In genomic region chr17:44308865-44309264, GRCh38 we compare ENCODE assay signal across 8 cellular contexts. TPM values are rescaled to one million over a fixed set of nuclear protein-coding genes. Genes with fewer than 3 reads are reported as not detected.
DNase-seq lines count a peak whose midpoint lies in the region; ATAC-seq and TF ChIP-seq lines count a peak whose summit lies in the region.

No MANE protein-coding gene starts in this region.

- H3K27ac ChIP-seq in caudate nucleus (ENCODE audit: low read depth, low read length): peak overlapping the region; percentile 87

- POLR2A ChIA-PET in HEK293T (lab: Yijun Ruan, JAX): interaction anchor here (1.2 kb wide), 1 partner anchor 88 kb away, joined by 3 read pairs; no protein-coding TSS in a partner anchor

- no peak for TF ChIP-seq CTCF in BE2C (IDR thresholded peaks at IDR 0.05; ENCODE audit: low read depth, low read length)

- peaks cover under 1% of the 10 kb centered on the region; the same call in 1 of the 2 replicates for H3K36me3 ChIP-seq in BE2C

- DNase-seq in BE2C (no peak), HEK293T (ENCODE audit: extremely low spot score) (peak; percentile 6), caudate nucleus (lab: John Stamatoyannopoulos, UW) (peak in 33 of 61 donors; percentile 12 to 71 (median 45)), naive B cell (no peak), NCI-H2107 treated with DMSO at 0.1 percent for 48 hours (lab: John Stamatoyannopoulos, UW; ENCODE audit: unreplicated experiment) (no peak)
- no peak for DNase-seq in T-helper 2 cell treated with Interferon-gamma antibody and Interleukin-4, amounts not matched to agents 5 μg/mL and 100 μg/mL, for 36 hours (ENCODE audit: low spot score)

- CTCF ChIA-PET in HEK293T (lab: Yijun Ruan, JAX): no interaction called here

- no peaks in the 10 kb centered on the region for H3K36me3 Mint-ChIP-seq in naive B cell
- no peaks in the 10 kb centered on the region for H3K36me3 Mint-ChIP-seq in T-helper 2 cell treated with Interferon-gamma antibody and Interleukin-4, amounts not matched to agents 5 μg/mL and 100 μg/mL, for 36 hours (ENCODE audit: low read depth)

- peaks cover 24 to 29% (median 25%) of the 10 kb centered on the region in 3 donors for H3K4me1 Mint-ChIP-seq in naive B cell
- H3K4me1 Mint-ChIP-seq in T-helper 2 cell treated with Interferon-gamma antibody and Interleukin-4, amounts not matched to agents 5 μg/mL and 100 μg/mL, for 36 hours (ENCODE audit: low read depth): peaks cover 3% of the 10 kb centered on the region

- no peaks in the 10 kb centered on the region for H3K27me3 ChIP-seq in BE2C

- no peaks in the 10 kb centered on the region for H3K9me3 ChIP-seq in BE2C

- H3K4me3 ChIP-seq in BE2C (ENCODE audit: low read depth, low read length): peak overlapping the region; percentile 67

- H3K4me1 ChIP-seq in BE2C: peaks cover 6% of the 10 kb centered on the region

- peaks cover 0 to 5% (median 0%) of the 10 kb centered on the region in 7 donors for H3K9me3 Mint-ChIP-seq in naive B cell
- H3K9me3 Mint-ChIP-seq in T-helper 2 cell treated with Interferon-gamma antibody and Interleukin-4, amounts not matched to agents 5 μg/mL and 100 μg/mL, for 36 hours: no peaks in the 10 kb centered on the region

- peak overlapping the region; percentile 21 to 89 (median 62) for H3K4me3 Mint-ChIP-seq in naive B cell
- H3K4me3 Mint-ChIP-seq in T-helper 2 cell treated with Interferon-gamma antibody and Interleukin-4, amounts not matched to agents 5 μg/mL and 100 μg/mL, for 36 hours: no peak overlapping the region

- H3K27ac Mint-ChIP-seq in naive B cell: no peak overlapping the region
- H3K27ac Mint-ChIP-seq in T-helper 2 cell treated with Interferon-gamma antibody and Interleukin-4, amounts not matched to agents 5 μg/mL and 100 μg/mL, for 36 hours: no peak overlapping the region

- ATAC-seq in naive B cell (ENCODE audit: low read depth in 2 of 2): peak; percentile 13 to 20
- no peak for ATAC-seq in HG02981 (IDR thresholded peaks at IDR 0.05; ENCODE audit: unreplicated experiment)
- ATAC-seq in HG02938 (IDR thresholded peaks at IDR 0.05; ENCODE audit: unreplicated experiment): no peak

- H3K27me3 Mint-ChIP-seq in naive B cell: peaks cover 30 to 75% (median 63%) of the 10 kb centered on the region in 3 donors
- peaks cover 50% of the 10 kb centered on the region for H3K27me3 Mint-ChIP-seq in T-helper 2 cell treated with Interferon-gamma antibody and Interleukin-4, amounts not matched to agents 5 μg/mL and 100 μg/mL, for 36 hours (ENCODE audit: low read depth)

TF ChIP-seq in HEK293T, 16 proteins besides CTCF, POLR2A, EP300 and RAD21:
- TF ChIP-seq HDGF (IDR thresholded peaks at IDR 0.05; ENCODE audit: borderline replicate concordance) (no peak), L3MBTL2 (conservative IDR thresholded peaks at IDR 0.05) (no peak), TARDBP (IDR thresholded peaks at IDR 0.05) (no peak), NFRKB (IDR thresholded peaks at IDR 0.05) (no peak), ZNF384 (IDR thresholded peaks at IDR 0.05) (no peak), FOXM1 (IDR thresholded peaks at IDR 0.05; ENCODE audit: borderline replicate concordance) (no peak), SP1 (IDR thresholded peaks at IDR 0.05) (no peak), BHLHE40 (IDR thresholded peaks at IDR 0.05; ENCODE audit: borderline replicate concordance) (no peak), ARNT (IDR thresholded peaks at IDR 0.05) (no peak)

RNA-seq across cellular contexts. Expression of gene RUNDC3A, which starts 0.5 kb away (rescaled TPM):
- 386 TPM for polyA plus RNA-seq in BE2C (2012; ENCODE audit: insufficient read depth, insufficient read length, low read depth)
- under 1 TPM in 2 of 6 donors, not detected in 4; 0.13 to 0.16 TPM for polyA plus RNA-seq in naive B cell (ENCODE audit: low read depth in 6 of 6)

RNA-seq across cellular contexts. Expression of gene SLC25A39, which starts 15.8 kb away (rescaled TPM):
- 920 TPM for polyA plus RNA-seq in BE2C (2012; ENCODE audit: insufficient read depth, insufficient read length, low read depth)
- 100 to 1,000 TPM in 3 of 6 donors, 10 to 100 TPM in 3; 87.3 to 143 (median 103) TPM for polyA plus RNA-seq in naive B cell (ENCODE audit: low read depth in 6 of 6)

RNA-seq across cellular contexts. Expression of gene GRN, which starts 36.2 kb away (rescaled TPM):
- polyA plus RNA-seq in BE2C (2012; ENCODE audit: insufficient read depth, insufficient read length, low read depth): 398 TPM
- 100 to 1,000 TPM; 102 to 198 (median 110) TPM for polyA plus RNA-seq in naive B cell (ENCODE audit: low read depth in 6 of 6)

RNA-seq across cellular contexts. Expression of gene SLC4A1, which starts 40.9 kb away (rescaled TPM):
- polyA plus RNA-seq in BE2C (2012; ENCODE audit: insufficient read depth, insufficient read length, low read depth): not detected
- under 1 TPM in 3 of 6 donors, not detected in 3; 0.07 to 0.20 (median 0.12) TPM for polyA plus RNA-seq in naive B cell (ENCODE audit: low read depth in 6 of 6)

RNA-seq across cellular contexts. Expression of gene FAM171A2, which starts 54.8 kb away (rescaled TPM):
- polyA plus RNA-seq in BE2C (2012; ENCODE audit: insufficient read depth, insufficient read length, low read depth): 44.8 TPM
- polyA plus RNA-seq in naive B cell (ENCODE audit: low read depth in 6 of 6): under 1 TPM in 2 of 6 donors, not detected in 4; 0.21 to 0.29 TPM

Comparison
In these comparisons a context has a peak if more than half of its experiments do, and no peak if none do; other contexts are left out.
1. DNase-seq: peak in HEK293T (single experiment) and caudate nucleus (33 of 61); none in BE2C (single experiment), naive B cell (single experiment), T-helper 2 cell treated with Interferon-gamma antibody and Interleukin-4, amounts not matched to agents 5 μg/mL and 100 μg/mL, for 36 hours (single experiment) and NCI-H2107 treated with DMSO at 0.1 percent for 48 hours (single experiment).
2. ATAC-seq: peak in naive B cell (2 of 2); none in HG02981 (single experiment) and HG02938 (single experiment).